Comparison of ENCODE assay signal across 1 cellular context in genomic region chr2:231781798-231782726, GRCh38.
TF ChIP-seq lines count a peak whose summit lies in the region.

No MANE protein-coding gene starts in this region.

TF ChIP-seq in K562, 482 proteins besides CTCF, POLR2A, EP300 and RAD21 (continued from another document):
- TF ChIP-seq CHD7 (IDR thresholded peaks at IDR 0.05; ENCODE audit: low read depth, low read length) (no peak), HLTF (IDR thresholded peaks at IDR 0.05) (no peak), E2F5 (CRISPR knock-in tag; IDR thresholded peaks at IDR 0.05) (no peak), KAT2B (IDR thresholded peaks at IDR 0.05; ENCODE audit: low read depth, low read length) (no peak), ZFP36 (IDR thresholded peaks at IDR 0.05; ENCODE audit: low read depth, low read length, partially characterized antibody) (peak; percentile 40)
